10 cellular contexts compared by ENCODE assay signal in genomic region chr7:111528331-111528730, GRCh38. TPM values are rescaled to one million over a fixed set of nuclear protein-coding genes. Genes with fewer than 3 reads are reported as not detected.
DNase-seq lines count a peak whose midpoint lies in the region; ATAC-seq and TF ChIP-seq lines count a peak whose summit lies in the region.
"Had no signal": no experiment of that assay in that cellular context is flagged by ENCODE, and none has a peak within 500 bp of the region (broad histone marks: within the 10 kb centered on the region; RNA-seq: fewer than 3 reads in every experiment).

No MANE protein-coding gene starts in this region.

- no peak overlapping the region for H3K27ac ChIP-seq in BLaER1 treated with 17β-estradiol and CSF1 and Interleukin-3, amounts not matched to agents 10 nM and 100 nM

- H3K27me3 ChIP-seq in BLaER1 treated with 17β-estradiol and CSF1 and Interleukin-3, amounts not matched to agents 10 nM and 100 nM, result no peaks in the 10 kb centered on the region
- H3K27me3 ChIP-seq in Loucy (ENCODE audit: insufficient read depth, low read length, poor library complexity, severe bottlenecking), result no peaks in the 10 kb centered on the region
- H3K27me3 ChIP-seq: sigmoid colon had no signal

- H3K4me2 ChIP-seq in BLaER1 treated with 17β-estradiol and CSF1 and Interleukin-3, amounts not matched to agents 10 nM and 100 nM, result peak overlapping the region in 6 of 11 experiments; percentile 5 to 51 (median 23); a peak in 8 of 22 replicates
- H3K4me2 ChIP-seq in Loucy (ENCODE audit: low read depth, low read length, poor library complexity, severe bottlenecking), result peak overlapping the region; percentile 7

- no peaks in the 10 kb centered on the region for H3K9me3 ChIP-seq in BLaER1 treated with 17β-estradiol and CSF1 and Interleukin-3, amounts not matched to agents 10 nM and 100 nM (replicated peaks in 1 of 11)
- H3K9me3 ChIP-seq in Loucy (ENCODE audit: insufficient read depth, low read depth, low read length), result no peaks in the 10 kb centered on the region
- H3K9me3 ChIP-seq: sigmoid colon had no signal

- no peaks in the 10 kb centered on the region for H4K20me1 ChIP-seq in BLaER1 treated with 17β-estradiol and CSF1 and Interleukin-3, amounts not matched to agents 10 nM and 100 nM
- no peaks in the 10 kb centered on the region for H4K20me1 ChIP-seq in Loucy (ENCODE audit: insufficient read depth, low read length, poor library complexity, severe bottlenecking)

- H3K9me2 ChIP-seq in Loucy (replicated peaks; ENCODE audit: low read depth, low read length), result no peaks in the 10 kb centered on the region

- H3F3A ChIP-seq in Loucy (ENCODE audit: low read depth), result no peaks in the 10 kb centered on the region

- no peaks in the 10 kb centered on the region for H3K36me3 ChIP-seq in BLaER1 treated with 17β-estradiol and CSF1 and Interleukin-3, amounts not matched to agents 10 nM and 100 nM
- H3K36me3 ChIP-seq in Loucy (ENCODE audit: insufficient read depth, low read length), result no peaks in the 10 kb centered on the region
- H3K36me3 ChIP-seq: sigmoid colon had no signal

- DNase-seq in HT-29 (ENCODE audit: low spot score) (no peak), DMS153 (lab: John Stamatoyannopoulos, UW) (no peak), NCI-H146 (lab: John Stamatoyannopoulos, UW) (no peak), 8988T (no peak)
- DNase-seq: NCI-H1417 treated with DMSO at 0.1 percent for 48 hours, sigmoid colon had no signal

- H3K9ac ChIP-seq in BLaER1 treated with 17β-estradiol and CSF1 and Interleukin-3, amounts not matched to agents 10 nM and 100 nM, result no peak overlapping the region
- no peak overlapping the region for H3K9ac ChIP-seq in Loucy (ENCODE audit: low read depth, low read length, poor library complexity, severe bottlenecking)

- no peak for TF ChIP-seq CTCF in Loucy (conservative IDR thresholded peaks at IDR 0.05; ENCODE audit: low read length)

- H3K79me2 ChIP-seq in Loucy (ENCODE audit: insufficient read depth, low read length), result no peaks in the 10 kb centered on the region

- no peak overlapping the region for H3K4me3 ChIP-seq in BLaER1 treated with 17β-estradiol and CSF1 and Interleukin-3, amounts not matched to agents 10 nM and 100 nM
- no peak overlapping the region for H3K4me3 ChIP-seq in Loucy (ENCODE audit: low read length, poor library complexity, severe bottlenecking)
- H3K4me3 ChIP-seq: sigmoid colon had no signal

- no peak overlapping the region for H2AFZ ChIP-seq in Loucy (ENCODE audit: low read length)

- ATAC-seq in GM19372 (IDR thresholded peaks at IDR 0.05; ENCODE audit: low read depth, unreplicated experiment), result peak; percentile 46
- ATAC-seq in HG02885 (IDR thresholded peaks at IDR 0.05; ENCODE audit: poor library complexity, unreplicated experiment), result peak; percentile 54

- peaks cover 18 to 48% (median 24%) of the 10 kb centered on the region in 10 experiments for H3K4me1 ChIP-seq in BLaER1 treated with 17β-estradiol and CSF1 and Interleukin-3, amounts not matched to agents 10 nM and 100 nM
- H3K4me1 ChIP-seq in Loucy (ENCODE audit: insufficient read depth, low read length, poor library complexity, severe bottlenecking), result peaks cover 22% of the 10 kb centered on the region

RNA-seq across cellular contexts. Expression of gene IMMP2L, which starts 34.0 kb away (rescaled TPM):
- total RNA-seq in HT-29 (2014; rRNA removed; shearing (Covaris generic)), result 5.3 and 8.2 TPM in 2 replicates
